ENCODE assay signal across 8 cellular contexts in genomic region chr3:9916734-9917680, GRCh38. TPM values are rescaled to one million over a fixed set of nuclear protein-coding genes. Genes with fewer than 3 reads are reported as not detected.
A peak's percentile ranks its signal among the peaks of the same experiment; 100 is the strongest.
DNase-seq lines count a peak whose midpoint lies in the region; ATAC-seq, FAIRE-seq and TF ChIP-seq lines count a peak whose summit lies in the region.

Gene IL17RC, plus strand, starts transcription at chr3:9917098. Its CDS starts 218 bp downstream, at chr3:9917316.

- H3K27ac ChIP-seq in C4-2B (peak within 1 kb of the TSS; percentile 77), parathyroid adenoma (peak within 1 kb of the TSS; percentile 71)

- H3K9ac ChIP-seq in parathyroid adenoma = peak within 1 kb of the TSS; percentile 5

- H3K4me2 ChIP-seq in parathyroid adenoma (ENCODE audit: low read length) = peak within 1 kb of the TSS; percentile 83

- H3K9me3 ChIP-seq in parathyroid adenoma (ENCODE audit: control insufficient read depth, low read length) = no peaks in the 10 kb centered on the region

- no peaks in the 10 kb centered on the region for H3K27me3 ChIP-seq in parathyroid adenoma (ENCODE audit: control insufficient read depth, insufficient read depth, low read length)

- peak within 1 kb of the TSS; percentile 89 for H2AFZ ChIP-seq in parathyroid adenoma

- intact Hi-C loops in left ventricle myocardium superior (cut with micrococcal nuclease) = no loop called here

- peak; percentile 95 for DNase-seq in HTR-8/SVneo (ENCODE audit: insufficient read length, low spot score)
- peak; percentile 96 for DNase-seq in RKO (ENCODE audit: low spot score)
- peak; percentile 90 for DNase-seq in astrocyte of the hippocampus (ENCODE audit: low read depth, low spot score)
- peak; percentile 89 for DNase-seq in left ventricle myocardium superior

- peak; percentile 84 for FAIRE-seq in HTR-8/SVneo (lab: Jason Lieb, UNC)

- peaks cover 15% of the 10 kb centered on the region for H3K4me1 ChIP-seq in parathyroid adenoma

- TF ChIP-seq CTCF in C4-2B (conservative IDR thresholded peaks at IDR 0.05) (no peak), parathyroid adenoma (IDR thresholded peaks at IDR 0.05) (no peak)

- H3K4me3 ChIP-seq in parathyroid adenoma (ENCODE audit: low read depth, low read length) = peak within 1 kb of the TSS; percentile 61

- no peaks in the 10 kb centered on the region for H3K36me3 ChIP-seq in parathyroid adenoma (ENCODE audit: control insufficient read depth, insufficient read depth, low read length)

- H3K79me2 ChIP-seq in parathyroid adenoma = peaks cover 2% of the 10 kb centered on the region

- peak; percentile 92 for ATAC-seq in left ventricle myocardium superior
- ATAC-seq in HG03439 (IDR thresholded peaks at IDR 0.05; ENCODE audit: unreplicated experiment) = no peak
- no peak for ATAC-seq in GM19351 (IDR thresholded peaks at IDR 0.05; ENCODE audit: unreplicated experiment)

RNA-seq across cellular contexts. Expression of gene IL17RC, which starts in this region (rescaled TPM):
- total RNA-seq in left ventricle myocardium superior = 36.0 TPM
